1 cellular context compared by ENCODE assay signal in genomic region chr3:194132465-194133358, GRCh38.
TF ChIP-seq lines count a peak whose summit lies in the region.

No MANE protein-coding gene starts in this region.

TF ChIP-seq in HepG2, 621 proteins besides CTCF, POLR2A, EP300 and RAD21 (continued from another document and continues in another):
- TF ChIP-seq ZNF407 (CRISPR knock-in tag; IDR thresholded peaks at IDR 0.05; ENCODE audit: not compliant biosample characterization) (no peak), ZSCAN25 (CRISPR knock-in tag; IDR thresholded peaks at IDR 0.05) (0 out of 2 replicates have a peak, but pooled peaks have one; percentile 26), SMAD1 (CRISPR knock-in tag; IDR thresholded peaks at IDR 0.05; ENCODE audit: borderline replicate concordance, low read depth) (no peak), HNF4G (IDR thresholded peaks at IDR 0.05; ENCODE audit: borderline replicate concordance, low read depth, low read length) (0 out of 2 replicates have a peak, but pooled peaks have one; percentile 22), HNF4G (CRISPR knock-in tag; IDR thresholded peaks at IDR 0.05; ENCODE audit: borderline replicate concordance, low read depth) (no peak), PRDM15 (CRISPR knock-in tag; IDR thresholded peaks at IDR 0.05) (peak; percentile 73; the same call in 1 of the 2 replicates), ZHX1 (CRISPR knock-in tag; IDR thresholded peaks at IDR 0.05; ENCODE audit: low read depth) (no peak), ZFP91 (CRISPR knock-in tag; IDR thresholded peaks at IDR 0.05; ENCODE audit: borderline replicate concordance) (peak; percentile 29; the same call in 1 of the 2 replicates), NFE2 (CRISPR knock-in tag; IDR thresholded peaks at IDR 0.05) (no peak), ZBTB37 (CRISPR knock-in tag; IDR thresholded peaks at IDR 0.05) (no peak), ZNF776 (CRISPR knock-in tag; IDR thresholded peaks at IDR 0.05) (no peak), SIN3B (IDR thresholded peaks at IDR 0.05; ENCODE audit: low read length) (no peak), GTF2F1 (IDR thresholded peaks at IDR 0.05; ENCODE audit: low read length) (no peak), TGIF2 (CRISPR knock-in tag; IDR thresholded peaks at IDR 0.05) (peak; percentile 50; the same call in 1 of the 2 replicates), ATF6 (CRISPR knock-in tag; conservative IDR thresholded peaks at IDR 0.05) (no peak), E2F5 (CRISPR knock-in tag; conservative IDR thresholded peaks at IDR 0.05) (no peak), RBFOX2 (IDR thresholded peaks at IDR 0.05; ENCODE audit: low read depth, low read length) (0 out of 2 replicates have a peak, but pooled peaks have one; percentile 13), SRSF1 (optimal IDR thresholded peaks at IDR 0.05; ENCODE audit: low read depth, low read length) (no peak), ZNF792 (CRISPR knock-in tag; IDR thresholded peaks at IDR 0.05) (no peak), ZNF468 (CRISPR knock-in tag; IDR thresholded peaks at IDR 0.05) (no peak), NFAT5 (CRISPR knock-in tag; IDR thresholded peaks at IDR 0.05) (no peak)
